ENCODE assay signal across 8 cellular contexts in the genomic region with DNA sequence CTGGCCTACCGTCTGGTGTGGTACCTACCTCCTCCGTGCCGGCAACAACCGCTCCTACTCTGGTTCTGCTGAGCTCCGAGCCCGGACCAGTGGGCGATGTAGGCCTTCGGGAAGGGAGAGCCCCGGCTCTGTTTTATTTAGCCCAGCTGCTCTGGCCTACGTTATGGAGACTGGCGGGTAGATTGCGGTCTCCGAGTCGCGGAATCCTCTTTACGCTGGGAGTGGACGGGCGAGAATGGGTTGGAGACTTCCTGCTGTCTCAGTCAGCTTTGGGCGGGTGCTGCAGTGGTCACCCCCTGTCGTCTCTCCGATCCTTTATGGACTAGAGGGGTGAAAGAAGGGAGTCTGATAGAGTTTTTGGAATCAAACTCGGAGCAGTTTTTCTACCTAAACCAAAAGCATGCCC. TPM values are rescaled to one million over a fixed set of nuclear protein-coding genes. Genes with fewer than 3 reads are reported as not detected.
DNase-seq lines count a peak whose midpoint lies in the region; ATAC-seq and TF ChIP-seq lines count a peak whose summit lies in the region.

No MANE protein-coding gene starts in this region.

- peak; percentile 38 for ATAC-seq in activated CD8-positive, alpha-beta memory T cell treated with anti-CD3 and anti-CD28 coated beads, Interleukin-2, amount 10 ng/mL, durations not matched to agents 7 days and 5 days
- peak; percentile 32 for ATAC-seq in HG02970 (IDR thresholded peaks at IDR 0.05; ENCODE audit: low FRiP score, unreplicated experiment)
- peak; percentile 64 for ATAC-seq in esophagus mucosa

- H3K36me3 Mint-ChIP-seq in activated CD8-positive, alpha-beta memory T cell treated with anti-CD3 and anti-CD28 coated beads, Interleukin-2, amount 10 ng/mL, durations not matched to agents 7 days and 5 days, result peaks cover 8% of the 10 kb centered on the region

- peak overlapping the region; percentile 85 for H3K4me2 ChIP-seq in osteoblast (ENCODE audit: insufficient read depth, low read length)

- CTCF ChIA-PET in activated CD8-positive, alpha-beta memory T cell treated with anti-CD3 and anti-CD28 coated beads, Interleukin-2, amount 10 ng/mL, durations not matched to agents 7 days and 5 days (lab: Charles Lee), result interaction anchor here (0.8 to 9.8 kb wide), 8 partner anchors 18 to 180 kb away, joined by 3 to 199 read pairs (median 7); a partner anchor contains a TSS

- no peaks in the 10 kb centered on the region for H3K27me3 Mint-ChIP-seq in activated CD8-positive, alpha-beta memory T cell treated with anti-CD3 and anti-CD28 coated beads, Interleukin-2, amount 10 ng/mL, durations not matched to agents 7 days and 5 days

- peak overlapping the region; percentile 93 for H3K27ac ChIP-seq in osteoblast (ENCODE audit: low read depth, low read length)

- no peaks in the 10 kb centered on the region for H3K9me3 ChIP-seq in osteoblast (ENCODE audit: low read depth, low read length)

- H2AFZ ChIP-seq in osteoblast (ENCODE audit: low read length), result peak overlapping the region; percentile 98

- H3K36me3 ChIP-seq in osteoblast (ENCODE audit: insufficient read depth, low read length), result peaks cover 6% of the 10 kb centered on the region

- H3K9me3 Mint-ChIP-seq in activated CD8-positive, alpha-beta memory T cell treated with anti-CD3 and anti-CD28 coated beads, Interleukin-2, amount 10 ng/mL, durations not matched to agents 7 days and 5 days (ENCODE audit: low read depth), result no peaks in the 10 kb centered on the region

- peak overlapping the region; percentile 94 for H3K4me3 ChIP-seq in osteoblast (ENCODE audit: insufficient read depth, low read length)

- H3K79me2 ChIP-seq in osteoblast (ENCODE audit: insufficient read depth, low read length), result peaks cover 54% of the 10 kb centered on the region

- DNase-seq in activated CD8-positive, alpha-beta memory T cell treated with anti-CD3 and anti-CD28 coated beads, Interleukin-2, amount 10 ng/mL, durations not matched to agents 7 days and 5 days, result no peak
- DNase-seq in activated CD8-positive, alpha-beta memory T cell treated with anti-CD3 and anti-CD28 coated beads for 24 hours, result no peak
- peak; percentile 71 for DNase-seq in RKO (ENCODE audit: low spot score)
- no peak for DNase-seq in osteoblast (ENCODE audit: insufficient read length, low spot score, missing footprints)
- DNase-seq in ureter (ENCODE audit: low spot score), result no peak
- no peak for DNase-seq in NCI-H2171 treated with DMSO at 0.1 percent for 48 hours (lab: John Stamatoyannopoulos, UW)

- TF ChIP-seq CTCF in osteoblast (IDR thresholded peaks at IDR 0.05; ENCODE audit: extremely low read depth, low read depth, low read length), result no peak

- H3K27ac Mint-ChIP-seq in activated CD8-positive, alpha-beta memory T cell treated with anti-CD3 and anti-CD28 coated beads, Interleukin-2, amount 10 ng/mL, durations not matched to agents 7 days and 5 days, result peak overlapping the region; percentile 100

- peaks cover 45% of the 10 kb centered on the region for H3K4me1 Mint-ChIP-seq in activated CD8-positive, alpha-beta memory T cell treated with anti-CD3 and anti-CD28 coated beads, Interleukin-2, amount 10 ng/mL, durations not matched to agents 7 days and 5 days

- peaks cover 39% of the 10 kb centered on the region for H4K20me1 ChIP-seq in osteoblast (ENCODE audit: insufficient read depth, low read length)

- H3K4me3 Mint-ChIP-seq in activated CD8-positive, alpha-beta memory T cell treated with anti-CD3 and anti-CD28 coated beads, Interleukin-2, amount 10 ng/mL, durations not matched to agents 7 days and 5 days, result peak overlapping the region; percentile 95

- no peaks in the 10 kb centered on the region for H3K27me3 ChIP-seq in osteoblast (ENCODE audit: insufficient read depth, low read length)

- peaks cover 19% of the 10 kb centered on the region for H3K4me1 ChIP-seq in osteoblast (ENCODE audit: insufficient read depth, low read length)

RNA-seq across cellular contexts. Expression of a gene that starts 0.4 kb away (rescaled TPM):
- 10 to 100 TPM; 32.2 to 39.7 TPM for total RNA-seq in activated CD8-positive, alpha-beta memory T cell treated with anti-CD3 and anti-CD28 coated beads, Interleukin-2, amount 10 ng/mL, durations not matched to agents 7 days and 5 days
- total RNA-seq in esophagus mucosa, result 13.6 TPM
- total RNA-seq in osteoblast, result 25.7 and 32.7 TPM in 2 replicates
- total RNA-seq in ureter, result 29.0 TPM

RNA-seq across cellular contexts. Expression of a gene that starts 58.7 kb away (rescaled TPM):
- not detected for total RNA-seq in activated CD8-positive, alpha-beta memory T cell treated with anti-CD3 and anti-CD28 coated beads, Interleukin-2, amount 10 ng/mL, durations not matched to agents 7 days and 5 days
- total RNA-seq in esophagus mucosa (0.44 TPM), osteoblast (not detected in 2 replicates), ureter (0.31 TPM)
